Comparison of ENCODE assay signal across 9 cellular contexts in the genomic region with DNA sequence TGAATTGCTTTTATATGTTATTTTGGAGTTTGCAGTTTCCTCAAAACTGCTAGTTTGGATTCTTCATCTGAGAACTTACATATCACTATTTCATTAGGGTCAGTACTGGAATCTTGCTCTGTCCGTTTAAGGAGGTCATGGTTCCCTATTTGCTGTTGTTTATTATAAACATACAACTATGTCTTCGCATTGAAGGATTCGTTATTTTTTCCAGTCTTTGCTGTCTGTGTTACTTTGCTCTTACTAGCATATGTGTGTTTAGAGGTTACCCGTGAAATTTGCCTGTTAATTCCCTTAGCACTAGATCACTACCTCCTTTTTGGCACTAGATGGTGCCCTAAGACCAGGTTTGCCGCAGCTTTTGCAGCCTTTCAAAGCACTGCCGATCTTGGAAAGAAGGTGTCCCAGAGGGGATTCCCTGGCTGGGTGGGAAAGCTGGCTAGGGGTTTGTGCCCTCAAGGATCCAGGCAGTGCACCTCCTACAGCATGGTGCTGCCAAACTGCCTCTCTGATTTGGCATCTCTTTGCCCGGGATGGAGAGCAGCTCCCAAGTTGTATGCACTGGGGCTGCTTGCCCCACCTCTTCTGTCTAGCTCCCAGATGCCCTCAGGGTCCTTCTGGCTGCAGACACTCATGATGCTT.
A peak's percentile ranks its signal among the peaks of the same experiment; 100 is the strongest.
DNase-seq lines count a peak whose midpoint lies in the region; ATAC-seq, FAIRE-seq and TF ChIP-seq lines count a peak whose summit lies in the region.
"Had no signal": no experiment of that assay in that cellular context is flagged by ENCODE, and none has a peak within 500 bp of the region (broad histone marks: within the 10 kb centered on the region; RNA-seq: fewer than 3 reads in every experiment).

No MANE protein-coding gene starts in this region.

- H2AFZ ChIP-seq in H1 (ENCODE audit: low read length): peak overlapping the region; percentile 98; the same call in 1 of the 2 replicates

- H3K4ac ChIP-seq in H1 (replicated peaks; ENCODE audit: insufficient read length, low read depth, low read length): no peak overlapping the region

- peaks cover 0 to 13% (median 7%) of the 10 kb centered on the region in 8 donors for H3K9me3 Mint-ChIP-seq in CD4-positive, alpha-beta memory T cell
- peaks cover 8% of the 10 kb centered on the region for H3K9me3 Mint-ChIP-seq in activated CD4-positive, alpha-beta memory T cell treated with anti-CD3 and anti-CD28 coated beads for 36 hours
- peaks cover 5% of the 10 kb centered on the region for H3K9me3 Mint-ChIP-seq in stimulated activated effector memory CD8-positive, alpha-beta T cell treated with anti-CD3 and anti-CD28 coated beads, Interleukin-12 subunit alpha, Interleukin-12 subunit beta, amount 100 ng/mL, for 72 hours

- no peak overlapping the region for H2BK5ac ChIP-seq in H1 (ENCODE audit: low read depth, low read length)

- no peak overlapping the region for H4K5ac ChIP-seq in H1 (ENCODE audit: insufficient read length, low read depth, low read length)

- H3K9ac ChIP-seq in H1 (replicated peaks in 1 of 4; ENCODE audit: extremely low read depth in 1 of 4, low read depth in 3 of 4, low read length in 3 of 4) (no peak overlapping the region), mucosa of rectum (ENCODE audit: low read depth in 1 of 2, low read length in 2 of 2) (peak overlapping the region in 1 of 2 donors; percentile 47)

- peak overlapping the region; percentile 38 to 53 for H3K4me3 ChIP-seq in CD4-positive, alpha-beta memory T cell (ENCODE audit: low read length in 2 of 2)
- H3K4me3 ChIP-seq in H1 (ENCODE audit: extremely low read depth in 1 of 4, insufficient read depth in 2 of 4, low read depth in 3 of 4, low read length in 4 of 4) (no peak overlapping the region), mucosa of rectum (ENCODE audit: low read length in 2 of 2) (peak overlapping the region; percentile 48 to 70)

- intact Hi-C loops in CD4-positive, alpha-beta memory T cell (cut with micrococcal nuclease): loop anchor here (1.0 to 10.0 kb wide), 8 partner anchors 102 to 1026 kb away; partner anchors contain the start of genes ABI1 and APBB1IP
- intact Hi-C loops in activated CD4-positive, alpha-beta memory T cell treated with anti-CD3 and anti-CD28 coated beads for 36 hours (cut with micrococcal nuclease): loop anchor here (1.0 to 5.0 kb wide), 7 partner anchors 104 to 822 kb away; partner anchors contain the start of genes ABI1, APBB1IP, MASTL and PDSS1

- CTCF ChIA-PET in CD4-positive, alpha-beta memory T cell (lab: Charles Lee; ENCODE audit: partially characterized antibody): interaction anchor here (0.6 to 5.1 kb wide), 24 partner anchors 10 to 547 kb away, joined by 3 to 58 read pairs (median 4); partner anchors contain the start of gene APBB1IP
- CTCF ChIA-PET in activated CD4-positive, alpha-beta memory T cell treated with anti-CD3 and anti-CD28 coated beads for 36 hours (lab: Charles Lee): interaction anchor here (0.7 to 4.9 kb wide), 26 partner anchors 12 to 546 kb away, joined by 3 to 69 read pairs (median 4); partner anchors contain the start of gene PDSS1
- CTCF ChIA-PET in H1 (lab: Charles Lee; ENCODE audit: partially characterized antibody): interaction anchor here (0.6 to 5.5 kb wide), 29 partner anchors 10 to 539 kb away, joined by 3 to 48 read pairs (median 4); no protein-coding TSS in a partner anchor

- peak; percentile 86 for ATAC-seq in HG03378 (IDR thresholded peaks at IDR 0.05; ENCODE audit: unreplicated experiment)
- ATAC-seq in stimulated activated effector memory CD8-positive, alpha-beta T cell treated with anti-CD3 and anti-CD28 coated beads, Interleukin-12 subunit alpha, Interleukin-12 subunit beta, amount 100 ng/mL, for 72 hours: peak; percentile 91

- POLR2A ChIA-PET in CD4-positive, alpha-beta memory T cell (lab: Charles Lee; ENCODE audit: partially characterized antibody): interaction anchor here (0.9 to 1.7 kb wide), 2 partner anchors 104 to 391 kb away, joined by 4 to 10 read pairs; partner anchors contain the start of gene APBB1IP
- POLR2A ChIA-PET in activated CD4-positive, alpha-beta memory T cell treated with anti-CD3 and anti-CD28 coated beads for 36 hours (lab: Charles Lee): interaction anchor here (0.7 kb wide), 1 partner anchor 95 kb away, joined by 3 read pairs; no protein-coding TSS in a partner anchor
- POLR2A ChIA-PET in H1 (lab: Charles Lee; ENCODE audit: partially characterized antibody): no interaction called here

- peak; percentile 99 to 100 for TF ChIP-seq RAD21 in H1 (IDR thresholded peaks at IDR 0.05 in 1 of 2, conservative IDR thresholded peaks at IDR 0.05 in 1 of 2; ENCODE audit: low read depth in 2 of 2, low read length in 2 of 2)

- no peak overlapping the region for H3K23ac ChIP-seq in H1 (ENCODE audit: insufficient read length)

- peaks cover 4% of the 10 kb centered on the region for H3K4me1 ChIP-seq in CD4-positive, alpha-beta memory T cell (ENCODE audit: insufficient read depth, low read length)
- H3K4me1 ChIP-seq in H1 (replicated peaks in 1 of 4; ENCODE audit: control insufficient read depth in 3 of 4, insufficient read depth in 4 of 4, low read length in 3 of 4) (no peaks in the 10 kb centered on the region), mucosa of rectum (ENCODE audit: control insufficient read depth in 2 of 2, insufficient read depth in 2 of 2, low read length in 2 of 2) (no peaks in the 10 kb centered on the region)

- H3K27ac Mint-ChIP-seq in CD4-positive, alpha-beta memory T cell: peak overlapping the region in 2 of 7 donors; percentile 61 to 79
- H3K27ac Mint-ChIP-seq in activated CD4-positive, alpha-beta memory T cell treated with anti-CD3 and anti-CD28 coated beads for 36 hours: peak overlapping the region; percentile 36
- peak overlapping the region; percentile 30 for H3K27ac Mint-ChIP-seq in stimulated activated effector memory CD8-positive, alpha-beta T cell treated with anti-CD3 and anti-CD28 coated beads, Interleukin-12 subunit alpha, Interleukin-12 subunit beta, amount 100 ng/mL, for 72 hours

- H3K4me2 ChIP-seq in H1 (ENCODE audit: insufficient read depth in 1 of 2, low read depth in 2 of 2, low read length in 2 of 2): peak overlapping the region in 1 of 2 experiments; percentile 45; a peak in 3 of 4 replicates

- H3K4me1 Mint-ChIP-seq in CD4-positive, alpha-beta memory T cell: peaks cover 4 to 8% (median 6%) of the 10 kb centered on the region in 4 donors
- H3K4me1 Mint-ChIP-seq in activated CD4-positive, alpha-beta memory T cell treated with anti-CD3 and anti-CD28 coated beads for 36 hours (ENCODE audit: low read depth): peaks cover 6% of the 10 kb centered on the region
- no peaks in the 10 kb centered on the region for H3K4me1 Mint-ChIP-seq in stimulated activated effector memory CD8-positive, alpha-beta T cell treated with anti-CD3 and anti-CD28 coated beads, Interleukin-12 subunit alpha, Interleukin-12 subunit beta, amount 100 ng/mL, for 72 hours

- no peak overlapping the region for H2BK20ac ChIP-seq in H1 (ENCODE audit: low read length)

- 23% methylated on average over 7 of the region's 7 CpGs; no CpG with 5 or more reads in 1 of the 2 experiments for WGBS in H1 (ENCODE audit: extremely low coverage in 1 of 2, insufficient coverage in 1 of 2, insufficient read length in 1 of 2, insufficient replicate concordance in 2 of 2, low coverage in 1 of 2, low lambda C conversion rate in 2 of 2, missing lambda C conversion rate in 1 of 2), 2 experiments

- TF ChIP-seq EP300 in H1 (IDR thresholded peaks at IDR 0.05; ENCODE audit: borderline replicate concordance in 1 of 2, low read depth in 2 of 2, low read length in 2 of 2): no peak

- no peaks in the 10 kb centered on the region for H3K36me3 Mint-ChIP-seq in CD4-positive, alpha-beta memory T cell
- peaks cover 2% of the 10 kb centered on the region for H3K36me3 Mint-ChIP-seq in activated CD4-positive, alpha-beta memory T cell treated with anti-CD3 and anti-CD28 coated beads for 36 hours
- H3K36me3 Mint-ChIP-seq in stimulated activated effector memory CD8-positive, alpha-beta T cell treated with anti-CD3 and anti-CD28 coated beads, Interleukin-12 subunit alpha, Interleukin-12 subunit beta, amount 100 ng/mL, for 72 hours: no peaks in the 10 kb centered on the region

- peak overlapping the region; percentile 5 for H3K27ac ChIP-seq in CD4-positive, alpha-beta memory T cell (ENCODE audit: low read depth, low read length)
- H3K27ac ChIP-seq in H1 (ENCODE audit: low read depth, low read length): no peak overlapping the region
- no peak overlapping the region for H3K27ac ChIP-seq in mucosa of rectum (ENCODE audit: low read depth in 2 of 2, low read length in 2 of 2)

- H3K23me2 ChIP-seq in H1 (ENCODE audit: low read depth, low read length): no peaks in the 10 kb centered on the region; the same call in 1 of the 2 replicates

- peak; percentile 95 for FAIRE-seq in H1 (lab: Jason Lieb, UNC)
- FAIRE-seq: frontal cortex had no signal

- H3K79me1 ChIP-seq in H1 (ENCODE audit: low read depth, low read length): no peaks in the 10 kb centered on the region

- H2BK12ac ChIP-seq in H1 (ENCODE audit: low read depth, low read length): no peak overlapping the region

- peaks cover 0 to 2% of the 10 kb centered on the region in 2 donors for H3K27me3 Mint-ChIP-seq in CD4-positive, alpha-beta memory T cell
- H3K27me3 Mint-ChIP-seq in activated CD4-positive, alpha-beta memory T cell treated with anti-CD3 and anti-CD28 coated beads for 36 hours: no peaks in the 10 kb centered on the region

- TF ChIP-seq POLR2A in H1 (IDR thresholded peaks at IDR 0.05; ENCODE audit: control extremely low read depth in 1 of 2, low read depth in 2 of 2, low read length in 2 of 2): no peak

- H4K20me1 ChIP-seq in H1 (replicated peaks in 1 of 2; ENCODE audit: control insufficient read depth in 1 of 2, insufficient read depth in 2 of 2, low read length in 2 of 2): no peaks in the 10 kb centered on the region

- no peak overlapping the region for H4K8ac ChIP-seq in H1 (ENCODE audit: extremely low read depth, insufficient read depth, low read length)

- no peak overlapping the region for H4K91ac ChIP-seq in H1 (replicated peaks; ENCODE audit: insufficient read length, low read length)

- H2AK5ac ChIP-seq in H1 (ENCODE audit: low read depth, low read length): no peak overlapping the region

- H3K27me3 ChIP-seq in CD4-positive, alpha-beta memory T cell (ENCODE audit: insufficient read depth, low read length): no peaks in the 10 kb centered on the region
- H3K27me3 ChIP-seq in H1 (replicated peaks in 1 of 4; ENCODE audit: control insufficient read depth in 3 of 4, extremely low read depth in 1 of 4, insufficient read depth in 3 of 4, low read length in 3 of 4): no peaks in the 10 kb centered on the region
- H3K27me3 ChIP-seq in mucosa of rectum (ENCODE audit: control insufficient read depth in 2 of 2, insufficient read depth in 2 of 2, low read length in 2 of 2): no peaks in the 10 kb centered on the region

- peak; percentile 66 to 74 (median 72) for DNase-seq in CD4-positive, alpha-beta memory T cell
- DNase-seq in GM19240 (ENCODE audit: insufficient read length, low spot score) (peak; percentile 39), NCI-H774 (lab: John Stamatoyannopoulos, UW) (peak; percentile 38), H1 (ENCODE audit: low read depth in 1 of 2, low spot score in 2 of 2) (peak; percentile 31 to 58)
- DNase-seq in activated CD4-positive, alpha-beta memory T cell treated with anti-CD3 and anti-CD28 coated beads for 36 hours: peak; percentile 73
- DNase-seq in stimulated activated effector memory CD8-positive, alpha-beta T cell treated with anti-CD3 and anti-CD28 coated beads, Interleukin-12 subunit alpha, Interleukin-12 subunit beta, amount 100 ng/mL, for 72 hours (ENCODE audit: low spot score in 2 of 2): peak; percentile 52 to 81

- no peaks in the 10 kb centered on the region for H3K79me2 ChIP-seq in H1 (ENCODE audit: control insufficient read depth in 1 of 2, insufficient read depth in 2 of 2, low read length in 2 of 2)

- H2BK120ac ChIP-seq in H1 (replicated peaks; ENCODE audit: low read depth, low read length): no peak overlapping the region

- H3K56ac ChIP-seq in H1 (replicated peaks; ENCODE audit: insufficient read length, low read depth, low read length): no peak overlapping the region

- H3K9me3 ChIP-seq in CD4-positive, alpha-beta memory T cell (ENCODE audit: control insufficient read depth in 1 of 2, low read length in 2 of 2): peaks cover 0 to 4% of the 10 kb centered on the region in 2 donors
- H3K9me3 ChIP-seq in H1 (ENCODE audit: insufficient read depth in 2 of 2, low read depth in 1 of 2, low read length in 1 of 2) (no peaks in the 10 kb centered on the region), mucosa of rectum (ENCODE audit: control insufficient read depth in 2 of 2, low read length in 2 of 2) (no peaks in the 10 kb centered on the region)

- H3K36me3 ChIP-seq in CD4-positive, alpha-beta memory T cell (ENCODE audit: insufficient read depth, low read length): no peaks in the 10 kb centered on the region
- H3K36me3 ChIP-seq in H1 (ENCODE audit: control insufficient read depth in 2 of 4, insufficient read depth in 4 of 4, low read length in 3 of 4) (no peaks in the 10 kb centered on the region), mucosa of rectum (ENCODE audit: control insufficient read depth in 2 of 2, insufficient read depth in 2 of 2, low read length in 2 of 2) (no peaks in the 10 kb centered on the region)

- H3K18ac ChIP-seq in H1 (ENCODE audit: extremely low read depth, low read length): no peak overlapping the region

- 0 out of 2 replicates have a peak overlapping the region, but pooled peaks have one; percentile 31 for H2BK15ac ChIP-seq in H1 (ENCODE audit: low read length)

- no peak overlapping the region for H3K14ac ChIP-seq in H1 (ENCODE audit: insufficient read length)

- TF ChIP-seq CTCF in H1 (IDR thresholded peaks at IDR 0.05; ENCODE audit: control extremely low read depth in 1 of 3, insufficient read depth in 1 of 3, low read depth in 1 of 3, low read length in 3 of 3): peak; percentile 10 to 88 (median 81)

- H3K4me3 Mint-ChIP-seq in CD4-positive, alpha-beta memory T cell: peak overlapping the region; percentile 76 to 93 (median 84)
- peak overlapping the region; percentile 67 for H3K4me3 Mint-ChIP-seq in activated CD4-positive, alpha-beta memory T cell treated with anti-CD3 and anti-CD28 coated beads for 36 hours
- H3K4me3 Mint-ChIP-seq in stimulated activated effector memory CD8-positive, alpha-beta T cell treated with anti-CD3 and anti-CD28 coated beads, Interleukin-12 subunit alpha, Interleukin-12 subunit beta, amount 100 ng/mL, for 72 hours: peak overlapping the region; percentile 72

Comparison
In these comparisons a context has a peak if more than half of its experiments do, and no peak if none do; other contexts are left out.
1. H3K4me3 ChIP-seq: peak in CD4-positive, alpha-beta memory T cell (2 of 2) and mucosa of rectum (2 of 2); none in H1 (0 of 4).
2. Peak in every context shown above with its lines, with median percentiles within 50 percentile points of each other: DNase-seq and H3K4me3 Mint-ChIP-seq.